2 cellular contexts compared by ENCODE assay signal in genomic region chr12:1934831-1935230, GRCh38.
TF ChIP-seq lines count a peak whose summit lies in the region.

No MANE protein-coding gene starts in this region.

TF ChIP-seq in SK-N-SH, 30 proteins besides CTCF, POLR2A, EP300 and RAD21 (continued from another document):
- TF ChIP-seq, protein P1, sequence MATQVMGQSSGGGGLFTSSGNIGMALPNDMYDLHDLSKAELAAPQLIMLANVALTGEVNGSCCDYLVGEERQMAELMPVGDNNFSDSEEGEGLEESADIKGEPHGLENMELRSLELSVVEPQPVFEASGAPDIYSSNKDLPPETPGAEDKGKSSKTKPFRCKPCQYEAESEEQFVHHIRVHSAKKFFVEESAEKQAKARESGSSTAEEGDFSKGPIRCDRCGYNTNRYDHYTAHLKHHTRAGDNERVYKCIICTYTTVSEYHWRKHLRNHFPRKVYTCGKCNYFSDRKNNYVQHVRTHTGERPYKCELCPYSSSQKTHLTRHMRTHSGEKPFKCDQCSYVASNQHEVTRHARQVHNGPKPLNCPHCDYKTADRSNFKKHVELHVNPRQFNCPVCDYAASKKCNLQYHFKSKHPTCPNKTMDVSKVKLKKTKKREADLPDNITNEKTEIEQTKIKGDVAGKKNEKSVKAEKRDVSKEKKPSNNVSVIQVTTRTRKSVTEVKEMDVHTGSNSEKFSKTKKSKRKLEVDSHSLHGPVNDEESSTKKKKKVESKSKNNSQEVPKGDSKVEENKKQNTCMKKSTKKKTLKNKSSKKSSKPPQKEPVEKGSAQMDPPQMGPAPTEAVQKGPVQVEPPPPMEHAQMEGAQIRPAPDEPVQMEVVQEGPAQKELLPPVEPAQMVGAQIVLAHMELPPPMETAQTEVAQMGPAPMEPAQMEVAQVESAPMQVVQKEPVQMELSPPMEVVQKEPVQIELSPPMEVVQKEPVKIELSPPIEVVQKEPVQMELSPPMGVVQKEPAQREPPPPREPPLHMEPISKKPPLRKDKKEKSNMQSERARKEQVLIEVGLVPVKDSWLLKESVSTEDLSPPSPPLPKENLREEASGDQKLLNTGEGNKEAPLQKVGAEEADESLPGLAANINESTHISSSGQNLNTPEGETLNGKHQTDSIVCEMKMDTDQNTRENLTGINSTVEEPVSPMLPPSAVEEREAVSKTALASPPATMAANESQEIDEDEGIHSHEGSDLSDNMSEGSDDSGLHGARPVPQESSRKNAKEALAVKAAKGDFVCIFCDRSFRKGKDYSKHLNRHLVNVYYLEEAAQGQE (IDR thresholded peaks at IDR 0.05; ENCODE audit: low read depth, low read length) = no peak

TF ChIP-seq in SK-N-SH treated with all-trans-retinoic acid at 6 μM for 48 hours, 23 proteins besides CTCF, POLR2A, EP300 and RAD21 (continued from another document):
- TF ChIP-seq, protein P2, sequence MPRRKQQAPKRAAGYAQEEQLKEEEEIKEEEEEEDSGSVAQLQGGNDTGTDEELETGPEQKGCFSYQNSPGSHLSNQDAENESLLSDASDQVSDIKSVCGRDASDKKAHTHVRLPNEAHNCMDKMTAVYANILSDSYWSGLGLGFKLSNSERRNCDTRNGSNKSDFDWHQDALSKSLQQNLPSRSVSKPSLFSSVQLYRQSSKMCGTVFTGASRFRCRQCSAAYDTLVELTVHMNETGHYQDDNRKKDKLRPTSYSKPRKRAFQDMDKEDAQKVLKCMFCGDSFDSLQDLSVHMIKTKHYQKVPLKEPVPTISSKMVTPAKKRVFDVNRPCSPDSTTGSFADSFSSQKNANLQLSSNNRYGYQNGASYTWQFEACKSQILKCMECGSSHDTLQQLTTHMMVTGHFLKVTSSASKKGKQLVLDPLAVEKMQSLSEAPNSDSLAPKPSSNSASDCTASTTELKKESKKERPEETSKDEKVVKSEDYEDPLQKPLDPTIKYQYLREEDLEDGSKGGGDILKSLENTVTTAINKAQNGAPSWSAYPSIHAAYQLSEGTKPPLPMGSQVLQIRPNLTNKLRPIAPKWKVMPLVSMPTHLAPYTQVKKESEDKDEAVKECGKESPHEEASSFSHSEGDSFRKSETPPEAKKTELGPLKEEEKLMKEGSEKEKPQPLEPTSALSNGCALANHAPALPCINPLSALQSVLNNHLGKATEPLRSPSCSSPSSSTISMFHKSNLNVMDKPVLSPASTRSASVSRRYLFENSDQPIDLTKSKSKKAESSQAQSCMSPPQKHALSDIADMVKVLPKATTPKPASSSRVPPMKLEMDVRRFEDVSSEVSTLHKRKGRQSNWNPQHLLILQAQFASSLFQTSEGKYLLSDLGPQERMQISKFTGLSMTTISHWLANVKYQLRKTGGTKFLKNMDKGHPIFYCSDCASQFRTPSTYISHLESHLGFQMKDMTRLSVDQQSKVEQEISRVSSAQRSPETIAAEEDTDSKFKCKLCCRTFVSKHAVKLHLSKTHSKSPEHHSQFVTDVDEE (CRISPR knock-in tag; IDR thresholded peaks at IDR 0.05) = no peak
- TF ChIP-seq GLIS3 (CRISPR knock-in tag; IDR thresholded peaks at IDR 0.05) (no peak), RARB (CRISPR knock-in tag; IDR thresholded peaks at IDR 0.05) (no peak), BACH2 (CRISPR knock-in tag; IDR thresholded peaks at IDR 0.05; ENCODE audit: borderline replicate concordance) (no peak), ZFP3 (CRISPR knock-in tag; IDR thresholded peaks at IDR 0.05) (no peak), ZNF8 (CRISPR knock-in tag; IDR thresholded peaks at IDR 0.05) (no peak), ARNTL (CRISPR knock-in tag; IDR thresholded peaks at IDR 0.05; ENCODE audit: borderline replicate concordance, low read depth) (no peak), TCF4 (CRISPR knock-in tag; IDR thresholded peaks at IDR 0.05; ENCODE audit: borderline replicate concordance) (no peak)
